ENCODE assay signal across 2 cellular contexts in genomic region chr20:44600301-44600700, GRCh38.
TF ChIP-seq lines count a peak whose summit lies in the region.

No MANE protein-coding gene starts in this region.

TF ChIP-seq in SK-N-SH, 30 proteins besides CTCF, POLR2A, EP300 and RAD21 (continued from another document):
- TF ChIP-seq REST (IDR thresholded peaks at IDR 0.05; ENCODE audit: low read depth, low read length) (no peak), IRF3 (IDR thresholded peaks at IDR 0.05; ENCODE audit: low read depth, low read length) (no peak), FOSL2 (IDR thresholded peaks at IDR 0.05; ENCODE audit: borderline replicate concordance, low read depth) (no peak)

TF ChIP-seq in SK-N-SH treated with all-trans-retinoic acid at 6 μM for 48 hours, 23 proteins besides CTCF, POLR2A, EP300 and RAD21 (continued from another document):
- TF ChIP-seq TSHZ2 (CRISPR knock-in tag; IDR thresholded peaks at IDR 0.05) (no peak), BACH2 (CRISPR knock-in tag; IDR thresholded peaks at IDR 0.05; ENCODE audit: borderline replicate concordance) (no peak), SNAI2 (CRISPR knock-in tag; IDR thresholded peaks at IDR 0.05) (no peak), ISL1 (CRISPR knock-in tag; IDR thresholded peaks at IDR 0.05) (no peak), ZC3H10 (CRISPR knock-in tag; IDR thresholded peaks at IDR 0.05) (no peak), ZNF8 (CRISPR knock-in tag; IDR thresholded peaks at IDR 0.05) (no peak), OSR1 (CRISPR knock-in tag; IDR thresholded peaks at IDR 0.05) (no peak), ZFP3 (CRISPR knock-in tag; IDR thresholded peaks at IDR 0.05) (no peak), CREB5 (CRISPR knock-in tag; IDR thresholded peaks at IDR 0.05; ENCODE audit: low read depth) (no peak), ESRRG (CRISPR knock-in tag; IDR thresholded peaks at IDR 0.05) (no peak), CSDC2 (CRISPR knock-in tag; IDR thresholded peaks at IDR 0.05) (no peak), POU6F1 (CRISPR knock-in tag; IDR thresholded peaks at IDR 0.05; ENCODE audit: borderline replicate concordance, low read depth) (no peak), PPARA (CRISPR knock-in tag; IDR thresholded peaks at IDR 0.05; ENCODE audit: borderline replicate concordance) (no peak), GLIS3 (CRISPR knock-in tag; IDR thresholded peaks at IDR 0.05) (no peak), ZFP30 (CRISPR knock-in tag; IDR thresholded peaks at IDR 0.05) (no peak), ARNTL (CRISPR knock-in tag; IDR thresholded peaks at IDR 0.05; ENCODE audit: borderline replicate concordance, low read depth) (no peak), ZNF565 (CRISPR knock-in tag; conservative IDR thresholded peaks at IDR 0.05; ENCODE audit: low read depth) (no peak)
